34 cellular contexts compared by ENCODE assay signal in the genomic region with DNA sequence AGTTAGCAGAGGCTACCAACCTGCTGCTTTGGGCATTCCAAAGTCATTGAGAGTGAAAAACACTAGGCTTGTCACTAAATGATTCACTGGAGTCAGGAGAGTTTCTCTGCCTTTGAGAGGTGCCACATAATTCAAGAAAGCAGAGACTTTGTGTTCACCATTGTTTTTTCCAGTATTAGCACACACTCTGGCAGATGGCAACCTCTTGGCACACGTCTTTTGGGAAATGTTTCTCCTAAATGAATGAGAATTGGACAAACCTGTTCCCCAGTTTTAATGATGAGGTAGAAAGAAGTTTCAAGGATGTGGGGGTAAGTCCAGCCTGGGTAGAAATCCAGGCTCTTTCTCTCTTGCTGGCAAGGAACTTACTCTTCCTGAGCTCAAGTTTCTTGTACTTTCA.
"Had no signal": no experiment of that assay in that cellular context is flagged by ENCODE, and none has a peak within 500 bp of the region (broad histone marks: within the 10 kb centered on the region; RNA-seq: fewer than 3 reads in every experiment).

No MANE protein-coding gene starts in this region.

- H3K36me3 ChIP-seq: adrenal gland, brain microvascular endothelial cell, breast epithelium, colonic mucosa had no signal

- H3K4me1 ChIP-seq: adrenal gland, body of pancreas, breast epithelium, colonic mucosa had no signal

- H3K9me3 ChIP-seq: adrenal gland, body of pancreas, breast epithelium, colonic mucosa had no signal

- DNase-seq: activated B cell treated with CpG ODN at 0.5 μM for 24 hours; activated CD4-positive, alpha-beta memory T cell treated with anti-CD3 and anti-CD28 coated beads for 36 hours; activated CD4-positive, alpha-beta T cell treated with anti-CD3 and anti-CD28 coated beads for 4 hours; activated CD4-positive, alpha-beta T cell treated with anti-CD3 and anti-CD28 coated beads, Interleukin-2, amount 10 ng/mL, durations not matched to agents 24 days and 14 days; activated CD4-positive, alpha-beta T cell treated with anti-CD3 and anti-CD28 coated beads, Interleukin-2, amount 50 U/mL, for 1 hour; activated CD4-positive, alpha-beta T cell treated with anti-CD3 and anti-CD28 coated beads, Interleukin-2, amount 50 U/mL, for 4 hours; activated CD4-positive, CD25-positive, alpha-beta regulatory T cell treated with anti-CD3 and anti-CD28 coated beads, Interleukin-2, amount 50 U/mL, for 72 hours; activated CD8-positive, alpha-beta memory T cell treated with anti-CD3 and anti-CD28 coated beads, Interleukin-2, amount 50 U/mL, for 4 hours; activated CD8-positive, alpha-beta T cell treated with anti-CD3 and anti-CD28 coated beads for 36 hours; activated effector memory CD4-positive, alpha-beta T cell treated with anti-CD3 and anti-CD28 coated beads, Interleukin-2, amount 50 U/mL, for 16 hours; activated gamma-delta T cell treated with Interleukin-2 at 50 U/mL for 16 hours; activated naive CD4-positive, alpha-beta T cell; activated naive CD4-positive, alpha-beta T cell treated with anti-CD3 and anti-CD28 coated beads for 36 hours; activated naive CD4-positive, alpha-beta T cell treated with anti-CD3 and anti-CD28 coated beads, Interleukin-2, amount 50 U/mL, for 16 hours; activated naive CD8-positive, alpha-beta T cell treated with anti-CD3 and anti-CD28 coated beads for 36 hours; activated T-cell treated with anti-CD3 and anti-CD28 coated beads for 4 hours; activated T-cell treated with anti-CD3 and anti-CD28 coated beads, Interleukin-2, amount 50 U/mL, for 1 hour; activated T-cell treated with anti-CD3 and anti-CD28 coated beads, Interleukin-2, amount 50 U/mL, for 4 hours; activated T-cell treated with anti-CD3 and anti-CD28 coated beads, Interleukin-2, amount 50 U/mL, for 72 hours; adrenal gland; amniotic stem cell; aorta; body of pancreas; brain microvascular endothelial cell; central memory CD4-positive, alpha-beta T cell; colonic mucosa; T-helper 2 cell; T-helper 9 cell had no signal

- H3K4me3 ChIP-seq: adrenal gland, body of pancreas, breast epithelium, colonic mucosa had no signal

- H3K27me3 ChIP-seq: adrenal gland, body of pancreas, brain microvascular endothelial cell, breast epithelium, colonic mucosa had no signal

- ATAC-seq: activated CD8-positive, alpha-beta T cell treated with anti-CD3 and anti-CD28 coated beads for 36 hours; activated naive CD4-positive, alpha-beta T cell treated with anti-CD3 and anti-CD28 coated beads, Interleukin-2, amount 50 U/mL, for 72 hours; activated T-cell treated with anti-CD3 and anti-CD28 coated beads, Interleukin-2, amount 50 U/mL, for 4 hours; activated T-cell treated with anti-CD3 and anti-CD28 coated beads, Interleukin-2, amount 50 U/mL, for 72 hours; activated T-helper 17 cell treated with anti-CD3 and anti-CD28 coated beads, Interleukin-2, amount 50 U/mL, for 72 hours; body of pancreas had no signal

- FAIRE-seq: astrocyte, TTC549 had no signal

- H3K27ac ChIP-seq: adrenal gland, body of pancreas, brain microvascular endothelial cell, breast epithelium, colonic mucosa, VCaP had no signal
